In genomic region chr1:8664887-8665286, GRCh38 we compare ENCODE assay signal across 18 cellular contexts.
"Had no signal": no experiment of that assay in that cellular context is flagged by ENCODE, and none has a peak within 500 bp of the region (broad histone marks: within the 10 kb centered on the region; RNA-seq: fewer than 3 reads in every experiment).

No MANE protein-coding gene starts in this region.

- ATAC-seq: gastroesophageal sphincter had no signal

- DNase-seq: activated CD4-positive, alpha-beta memory T cell treated with anti-CD3 and anti-CD28 coated beads for 36 hours; activated CD4-positive, alpha-beta T cell treated with anti-CD3 and anti-CD28 coated beads for 48 hours; activated CD4-positive, CD25-positive, alpha-beta regulatory T cell; activated naive CD4-positive, alpha-beta T cell treated with anti-CD3 and anti-CD28 coated beads, Interleukin-2, amount 10 ng/mL, durations not matched to agents 7 days and 5 days; activated T-cell treated with anti-CD3 and anti-CD28 coated beads, Interleukin-2, amount 50 U/mL, for 48 hours; amygdala; cortex of kidney; head of caudate nucleus; hypothalamus; mucosa of descending colon; nephron progenitor cell; pancreas; right cardiac atrium; stimulated activated CD4-positive, alpha-beta T cell treated with anti-CD3 and anti-CD28 coated beads, Interleukin-2, amount 100 ng/mL, for 24 hours; T-helper 17 cell; testis had no signal

- H3K27ac ChIP-seq: epithelial cell of prostate, testis had no signal

- H3K4me3 ChIP-seq: gastroesophageal sphincter, mucosa of descending colon, pancreas, testis had no signal

- H3K27me3 ChIP-seq: gastroesophageal sphincter, pancreas, testis had no signal

- H3K36me3 ChIP-seq: gastroesophageal sphincter, pancreas had no signal

- H3K9me3 ChIP-seq: gastroesophageal sphincter, mucosa of descending colon, pancreas, testis had no signal
